In the genomic region with DNA sequence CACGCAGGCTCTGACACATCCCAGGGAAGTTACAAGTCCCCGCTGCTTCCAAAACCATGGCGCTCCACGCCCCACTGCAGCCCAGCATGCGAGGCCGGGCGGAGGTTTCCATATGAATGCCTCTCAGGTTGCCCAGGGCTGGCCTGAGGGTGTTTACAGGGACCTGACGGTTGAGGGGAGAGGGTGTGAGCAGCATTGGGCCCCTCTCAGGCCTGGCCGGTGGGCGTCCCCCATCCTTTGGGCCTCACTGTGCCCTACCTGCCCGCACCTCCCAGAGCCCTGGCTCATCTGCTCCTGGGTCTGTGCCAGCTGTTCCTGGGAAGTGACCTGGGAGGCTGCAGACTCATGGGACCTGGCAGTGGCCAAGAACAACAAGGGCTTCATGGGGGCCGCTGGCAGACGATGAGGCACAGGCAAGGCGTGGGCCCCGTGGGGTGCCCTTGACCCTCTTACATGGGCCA, we compare ENCODE assay signal across 28 cellular contexts.
"Had no signal": no experiment of that assay in that cellular context is flagged by ENCODE, and none has a peak within 500 bp of the region (broad histone marks: within the 10 kb centered on the region; RNA-seq: fewer than 3 reads in every experiment).

No MANE protein-coding gene starts in this region.

- H3K4me1 ChIP-seq: adrenal gland, breast epithelium, gastroesophageal sphincter, right lobe of liver, upper lobe of left lung had no signal

- H3K27ac Mint-ChIP-seq: activated naive CD8-positive, alpha-beta T cell; activated T-helper 2 cell treated with anti-CD3 and anti-CD28 coated beads, Interferon-gamma antibody, Interleukin-2, Interleukin-4, amounts not matched to agents 10 μg/mL and 5 μg/mL and 100 μg/mL, durations not matched to agents 14 hours and 24 hours and 36 hours had no signal

- H3K9me3 ChIP-seq: adrenal gland, breast epithelium, gastroesophageal sphincter, right lobe of liver, thoracic aorta, upper lobe of left lung had no signal

- H3K36me3 ChIP-seq: adrenal gland, breast epithelium, gastroesophageal sphincter, right lobe of liver, thoracic aorta, upper lobe of left lung, WERI-Rb-1 had no signal

- ATAC-seq: activated T-cell treated with anti-CD3 and anti-CD28 coated beads, Interleukin-2, amount 50 U/mL, for 4 hours; gastroesophageal sphincter; left cardiac atrium had no signal

- H3K27me3 Mint-ChIP-seq: activated naive CD8-positive, alpha-beta T cell; central memory CD8-positive, alpha-beta T cell had no signal

- H3K27ac ChIP-seq: adrenal gland, breast epithelium, coronary artery, epithelial cell of prostate, gastroesophageal sphincter, right lobe of liver, thoracic aorta, upper lobe of left lung, WERI-Rb-1 had no signal

- H3K4me3 ChIP-seq: adrenal gland, breast epithelium, coronary artery, gastroesophageal sphincter, right lobe of liver, thoracic aorta, upper lobe of left lung had no signal

- DNase-seq: activated CD4-positive, alpha-beta T cell treated with anti-CD3 and anti-CD28 coated beads, Interleukin-2, amount 50 U/mL, for 4 hours; activated CD8-positive, alpha-beta memory T cell treated with anti-CD3 and anti-CD28 coated beads for 24 hours; activated CD8-positive, alpha-beta memory T cell treated with anti-CD3 and anti-CD28 coated beads, Interleukin-2, amount 50 U/mL, for 48 hours; activated naive CD4-positive, alpha-beta T cell; activated T-cell treated with anti-CD3 and anti-CD28 coated beads, Interleukin-2, amount 50 U/mL, for 4 hours; adrenal gland; head of caudate nucleus; hypothalamus; left cardiac atrium; mesenchymal stem cell; nephron progenitor cell; nucleus accumbens; small intestine; stimulated activated CD4-positive, alpha-beta T cell treated with anti-CD3 and anti-CD28 coated beads, Interleukin-2, amount 100 ng/mL, for 48 hours; stimulated activated CD8-positive, alpha-beta memory T cell treated with anti-CD3 and anti-CD28 coated beads, Interleukin-4, amount 100 ng/mL, for 48 hours; stimulated activated naive CD4-positive, alpha-beta T cell; T-helper 1 cell; WERI-Rb-1 had no signal

- H3K27me3 ChIP-seq: adrenal gland, breast epithelium, gastroesophageal sphincter, right lobe of liver, upper lobe of left lung had no signal

- H3K4me3 Mint-ChIP-seq: activated naive CD8-positive, alpha-beta T cell; activated T-cell treated with anti-CD3 and anti-CD28 coated beads, Interleukin-2, amount 50 U/mL, for 4 hours; central memory CD8-positive, alpha-beta T cell; nephron progenitor cell had no signal
